In genomic region chr15:66770518-66771350, GRCh38 we compare ENCODE assay signal across 1 cellular context.
TF ChIP-seq lines count a peak whose summit lies in the region.

No MANE protein-coding gene starts in this region.

TF ChIP-seq in HEK293, 187 proteins besides CTCF, POLR2A, EP300 and RAD21 (continued from another document):
- TF ChIP-seq, protein P1, sequence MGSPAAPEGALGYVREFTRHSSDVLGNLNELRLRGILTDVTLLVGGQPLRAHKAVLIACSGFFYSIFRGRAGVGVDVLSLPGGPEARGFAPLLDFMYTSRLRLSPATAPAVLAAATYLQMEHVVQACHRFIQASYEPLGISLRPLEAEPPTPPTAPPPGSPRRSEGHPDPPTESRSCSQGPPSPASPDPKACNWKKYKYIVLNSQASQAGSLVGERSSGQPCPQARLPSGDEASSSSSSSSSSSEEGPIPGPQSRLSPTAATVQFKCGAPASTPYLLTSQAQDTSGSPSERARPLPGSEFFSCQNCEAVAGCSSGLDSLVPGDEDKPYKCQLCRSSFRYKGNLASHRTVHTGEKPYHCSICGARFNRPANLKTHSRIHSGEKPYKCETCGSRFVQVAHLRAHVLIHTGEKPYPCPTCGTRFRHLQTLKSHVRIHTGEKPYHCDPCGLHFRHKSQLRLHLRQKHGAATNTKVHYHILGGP (tag by site-specific recombination; IDR thresholded peaks at IDR 0.05): no peak; the same call in 1 of the 2 replicates
- TF ChIP-seq ZNF280D (tag by site-specific recombination; IDR thresholded peaks at IDR 0.05) (no peak), HOXC10 (CRISPR knock-in tag; IDR thresholded peaks at IDR 0.05) (no peak), ZNF558 (tag by site-specific recombination; IDR thresholded peaks at IDR 0.05) (no peak)
- TF ChIP-seq, protein P2, sequence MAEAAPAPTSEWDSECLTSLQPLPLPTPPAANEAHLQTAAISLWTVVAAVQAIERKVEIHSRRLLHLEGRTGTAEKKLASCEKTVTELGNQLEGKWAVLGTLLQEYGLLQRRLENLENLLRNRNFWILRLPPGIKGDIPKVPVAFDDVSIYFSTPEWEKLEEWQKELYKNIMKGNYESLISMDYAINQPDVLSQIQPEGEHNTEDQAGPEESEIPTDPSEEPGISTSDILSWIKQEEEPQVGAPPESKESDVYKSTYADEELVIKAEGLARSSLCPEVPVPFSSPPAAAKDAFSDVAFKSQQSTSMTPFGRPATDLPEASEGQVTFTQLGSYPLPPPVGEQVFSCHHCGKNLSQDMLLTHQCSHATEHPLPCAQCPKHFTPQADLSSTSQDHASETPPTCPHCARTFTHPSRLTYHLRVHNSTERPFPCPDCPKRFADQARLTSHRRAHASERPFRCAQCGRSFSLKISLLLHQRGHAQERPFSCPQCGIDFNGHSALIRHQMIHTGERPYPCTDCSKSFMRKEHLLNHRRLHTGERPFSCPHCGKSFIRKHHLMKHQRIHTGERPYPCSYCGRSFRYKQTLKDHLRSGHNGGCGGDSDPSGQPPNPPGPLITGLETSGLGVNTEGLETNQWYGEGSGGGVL (tag by site-specific recombination; IDR thresholded peaks at IDR 0.05): peak; percentile 70
- TF ChIP-seq, protein P3, sequence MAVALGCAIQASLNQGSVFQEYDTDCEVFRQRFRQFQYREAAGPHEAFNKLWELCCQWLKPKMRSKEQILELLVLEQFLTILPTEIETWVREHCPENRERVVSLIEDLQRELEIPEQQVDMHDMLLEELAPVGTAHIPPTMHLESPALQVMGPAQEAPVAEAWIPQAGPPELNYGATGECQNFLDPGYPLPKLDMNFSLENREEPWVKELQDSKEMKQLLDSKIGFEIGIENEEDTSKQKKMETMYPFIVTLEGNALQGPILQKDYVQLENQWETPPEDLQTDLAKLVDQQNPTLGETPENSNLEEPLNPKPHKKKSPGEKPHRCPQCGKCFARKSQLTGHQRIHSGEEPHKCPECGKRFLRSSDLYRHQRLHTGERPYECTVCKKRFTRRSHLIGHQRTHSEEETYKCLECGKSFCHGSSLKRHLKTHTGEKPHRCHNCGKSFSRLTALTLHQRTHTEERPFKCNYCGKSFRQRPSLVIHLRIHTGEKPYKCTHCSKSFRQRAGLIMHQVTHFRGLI (tag by site-specific recombination; IDR thresholded peaks at IDR 0.05): no peak; the same call in 1 of the 2 replicates
- TF ChIP-seq, protein P4, sequence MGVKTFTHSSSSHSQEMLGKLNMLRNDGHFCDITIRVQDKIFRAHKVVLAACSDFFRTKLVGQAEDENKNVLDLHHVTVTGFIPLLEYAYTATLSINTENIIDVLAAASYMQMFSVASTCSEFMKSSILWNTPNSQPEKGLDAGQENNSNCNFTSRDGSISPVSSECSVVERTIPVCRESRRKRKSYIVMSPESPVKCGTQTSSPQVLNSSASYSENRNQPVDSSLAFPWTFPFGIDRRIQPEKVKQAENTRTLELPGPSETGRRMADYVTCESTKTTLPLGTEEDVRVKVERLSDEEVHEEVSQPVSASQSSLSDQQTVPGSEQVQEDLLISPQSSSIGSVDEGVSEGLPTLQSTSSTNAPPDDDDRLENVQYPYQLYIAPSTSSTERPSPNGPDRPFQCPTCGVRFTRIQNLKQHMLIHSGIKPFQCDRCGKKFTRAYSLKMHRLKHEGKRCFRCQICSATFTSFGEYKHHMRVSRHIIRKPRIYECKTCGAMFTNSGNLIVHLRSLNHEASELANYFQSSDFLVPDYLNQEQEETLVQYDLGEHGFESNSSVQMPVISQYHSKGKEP (tag by site-specific recombination; IDR thresholded peaks at IDR 0.05): no peak
TF ChIP-seq in HEK293: peak in this region for 8.
